24 cellular contexts compared by ENCODE assay signal in genomic region chr4:86975927-86976326, GRCh38. TPM values are rescaled to one million over a fixed set of nuclear protein-coding genes. Genes with fewer than 3 reads are reported as not detected.
A peak's percentile ranks its signal among the peaks of the same experiment; 100 is the strongest.
DNase-seq lines count a peak whose midpoint lies in the region; ATAC-seq and TF ChIP-seq lines count a peak whose summit lies in the region.
"Had no signal": no experiment of that assay in that cellular context is flagged by ENCODE, and none has a peak within 500 bp of the region (broad histone marks: within the 10 kb centered on the region; RNA-seq: fewer than 3 reads in every experiment).

No MANE protein-coding gene starts in this region.

- no peaks in the 10 kb centered on the region for H3K9me3 Mint-ChIP-seq in activated naive CD8-positive, alpha-beta T cell (ENCODE audit: low read depth)
- H3K9me3 Mint-ChIP-seq in activated naive CD8-positive, alpha-beta T cell treated with anti-CD3 and anti-CD28 coated beads for 36 hours: no peaks in the 10 kb centered on the region
- H3K9me3 Mint-ChIP-seq: CD4-positive, alpha-beta memory T cell; T-cell had no signal

- H3K27me3 Mint-ChIP-seq in activated naive CD8-positive, alpha-beta T cell: no peaks in the 10 kb centered on the region
- no peaks in the 10 kb centered on the region for H3K27me3 Mint-ChIP-seq in activated naive CD8-positive, alpha-beta T cell treated with anti-CD3 and anti-CD28 coated beads for 36 hours
- H3K27me3 Mint-ChIP-seq: CD4-positive, alpha-beta memory T cell; T-cell had no signal

- POLR2A ChIA-PET in HEK293 (lab: Yijun Ruan, JAX): no interaction called here

- no peaks in the 10 kb centered on the region for H3K27me3 ChIP-seq in RWPE2 (ENCODE audit: insufficient read depth, poor library complexity, severe bottlenecking)

- CTCF ChIA-PET in HEK293 (lab: Yijun Ruan, JAX): interaction anchor here (1.2 kb wide), 1 partner anchor 53 kb away, joined by 5 read pairs; no protein-coding TSS in a partner anchor

- no peak overlapping the region for H3K4me3 ChIP-seq in HEK293 (ENCODE audit: low read depth, low read length)
- H3K4me3 ChIP-seq in RWPE2 (ENCODE audit: severe bottlenecking): no peak overlapping the region
- no peak overlapping the region for H3K4me3 ChIP-seq in mucosa of descending colon
- H3K4me3 ChIP-seq: A549, K562, PC-9 had no signal

- H3K4me3 Mint-ChIP-seq in activated naive CD8-positive, alpha-beta T cell: no peak overlapping the region
- H3K4me3 Mint-ChIP-seq in activated naive CD8-positive, alpha-beta T cell treated with anti-CD3 and anti-CD28 coated beads for 36 hours: no peak overlapping the region
- H3K4me3 Mint-ChIP-seq: T-cell had no signal

- H3K36me3 ChIP-seq in HEK293 (ENCODE audit: control insufficient read depth in 2 of 2, insufficient read depth in 1 of 2, low read length in 2 of 2) (no peaks in the 10 kb centered on the region), RWPE2 (ENCODE audit: low read depth) (no peaks in the 10 kb centered on the region), mucosa of descending colon (ENCODE audit: low read depth) (no peaks in the 10 kb centered on the region)

- H3K9me3 ChIP-seq in HEK293 (ENCODE audit: control insufficient read depth, insufficient read depth, low read depth, low read length): no peaks in the 10 kb centered on the region
- H3K9me3 ChIP-seq in RWPE2 (ENCODE audit: severe bottlenecking): no peaks in the 10 kb centered on the region
- H3K9me3 ChIP-seq in mucosa of descending colon: no peaks in the 10 kb centered on the region
- H3K9me3 ChIP-seq: A549, Caco-2 had no signal

- H3K27ac ChIP-seq in HEK293 (ENCODE audit: extremely low read depth, low read depth, low read length) (no peak overlapping the region), RWPE2 (ENCODE audit: poor library complexity, severe bottlenecking) (peak overlapping the region; percentile 83)
- H3K27ac ChIP-seq: A549 had no signal

- intact Hi-C loops in mucosa of descending colon (cut with DNase I, micrococcal nuclease): no loop called here

- H3K4me1 ChIP-seq in HEK293 (ENCODE audit: control insufficient read depth, insufficient read depth, low read length): no peaks in the 10 kb centered on the region; the same call in 1 of the 2 replicates
- H3K4me1 ChIP-seq in RWPE2 (ENCODE audit: insufficient read depth, poor library complexity, severe bottlenecking): peaks cover 39% of the 10 kb centered on the region
- H3K4me1 ChIP-seq in mucosa of descending colon (ENCODE audit: low read depth): peaks cover 45% of the 10 kb centered on the region

- DNase-seq in activated naive CD8-positive, alpha-beta T cell treated with anti-CD3 and anti-CD28 coated beads for 36 hours: no peak
- DNase-seq in RWPE2 (ENCODE audit: low spot score): no peak
- peak in 1 of 3 donors; percentile 21 for DNase-seq in mucosa of descending colon
- DNase-seq in activated gamma-delta T cell treated with Interleukin-2 at 50 U/mL for 16 hours: no peak
- no peak for DNase-seq in NK-92 (lab: John Stamatoyannopoulos, UW; ENCODE audit: unreplicated experiment)
- DNase-seq: Caco-2; CD4-positive, alpha-beta memory T cell; DND-41; MV-4-11; NCI-H1694; NCI-H2081; NCI-H2171; NCI-H345; NCI-H524; NCI-H774; PC-9; RPMI8226; SHP77 treated with DMSO at 0.1 percent for 48 hours; T-cell had no signal

- H3K36me3 Mint-ChIP-seq in activated naive CD8-positive, alpha-beta T cell: peaks cover 3% of the 10 kb centered on the region
- no peaks in the 10 kb centered on the region for H3K36me3 Mint-ChIP-seq in activated naive CD8-positive, alpha-beta T cell treated with anti-CD3 and anti-CD28 coated beads for 36 hours

- TF ChIP-seq CTCF in HEK293 (tag by site-specific recombination; IDR thresholded peaks at IDR 0.05) (no peak), RWPE2 (IDR thresholded peaks at IDR 0.05; ENCODE audit: poor library complexity, severe bottlenecking) (no peak), mucosa of descending colon (IDR thresholded peaks at IDR 0.05) (no peak)

- ATAC-seq in RWPE2 (ENCODE audit: low read depth): no peak
- ATAC-seq in mucosa of descending colon: peak; percentile 47
- ATAC-seq in GM18520 (IDR thresholded peaks at IDR 0.05; ENCODE audit: unreplicated experiment): no peak
- ATAC-seq: A549, K562, T-cell had no signal

- peaks cover 53% of the 10 kb centered on the region for H3K4me1 Mint-ChIP-seq in activated naive CD8-positive, alpha-beta T cell (ENCODE audit: low read depth)
- H3K4me1 Mint-ChIP-seq in activated naive CD8-positive, alpha-beta T cell treated with anti-CD3 and anti-CD28 coated beads for 36 hours: peaks cover 42% of the 10 kb centered on the region

- peak overlapping the region; percentile 81 for H3K27ac Mint-ChIP-seq in activated naive CD8-positive, alpha-beta T cell
- no peak overlapping the region for H3K27ac Mint-ChIP-seq in activated naive CD8-positive, alpha-beta T cell treated with anti-CD3 and anti-CD28 coated beads for 36 hours
- H3K27ac Mint-ChIP-seq: T-cell had no signal

TF ChIP-seq in HEK293, 187 proteins besides CTCF, POLR2A, EP300 and RAD21:
- TF ChIP-seq ZSCAN23 (tag by site-specific recombination; IDR thresholded peaks at IDR 0.05) (no peak), SP7 (tag by site-specific recombination; IDR thresholded peaks at IDR 0.05) (peak; percentile 64)

RNA-seq across cellular contexts. Expression of gene AFF1, which starts 41.1 kb away (rescaled TPM):
- 10 to 100 TPM; 28.7 to 31.5 TPM for total RNA-seq in activated naive CD8-positive, alpha-beta T cell treated with anti-CD3 and anti-CD28 coated beads for 36 hours
- 100 to 1,000 TPM in 2 of 3 donors, 10 to 100 TPM in 1; 84.0 to 150 (median 120) TPM for total RNA-seq in mucosa of descending colon
